Comparison of ENCODE assay signal across 10 cellular contexts in genomic region chr11:34339149-34340064, GRCh38. TPM values are rescaled to one million over a fixed set of nuclear protein-coding genes. Genes with fewer than 3 reads are reported as not detected.
A peak's percentile ranks its signal among the peaks of the same experiment; 100 is the strongest.
DNase-seq lines count a peak whose midpoint lies in the region; ATAC-seq lines count a peak whose summit lies in the region.
"Had no signal": no experiment of that assay in that cellular context is flagged by ENCODE, and none has a peak within 500 bp of the region (broad histone marks: within the 10 kb centered on the region; RNA-seq: fewer than 3 reads in every experiment).

No MANE protein-coding gene starts in this region.

- H3K36me3 Mint-ChIP-seq in activated CD8-positive, alpha-beta T cell treated with anti-CD3 and anti-CD28 coated beads, Interleukin-2, amount 10 ng/mL, durations not matched to agents 7 days and 5 days (ENCODE audit: low read depth), result no peaks in the 10 kb centered on the region

- H3K4me1 Mint-ChIP-seq in activated CD8-positive, alpha-beta T cell treated with anti-CD3 and anti-CD28 coated beads, Interleukin-2, amount 10 ng/mL, durations not matched to agents 7 days and 5 days (ENCODE audit: low read depth), result peaks cover 27% of the 10 kb centered on the region

- POLR2A ChIA-PET in activated CD8-positive, alpha-beta T cell treated with anti-CD3 and anti-CD28 coated beads, Interleukin-2, amount 10 ng/mL, durations not matched to agents 7 days and 5 days (lab: Charles Lee), result no interaction called here

- peaks cover 6% of the 10 kb centered on the region for H3K27me3 Mint-ChIP-seq in activated CD8-positive, alpha-beta T cell treated with anti-CD3 and anti-CD28 coated beads, Interleukin-2, amount 10 ng/mL, durations not matched to agents 7 days and 5 days (ENCODE audit: low read depth)
- H3K27me3 Mint-ChIP-seq: stimulated activated naive CD8-positive, alpha-beta T cell treated with anti-CD3 and anti-CD28 coated beads, Interleukin-15, Interleukin-2, amounts not matched to agents 100 ng/mL and 50 ng/mL, for 24 hours had no signal

- CTCF ChIA-PET in activated CD8-positive, alpha-beta T cell treated with anti-CD3 and anti-CD28 coated beads, Interleukin-2, amount 10 ng/mL, durations not matched to agents 7 days and 5 days (lab: Charles Lee), result interaction anchor here (1.1 kb wide), 1 partner anchor 165 kb away, joined by 6 read pairs; no protein-coding TSS in a partner anchor

- ATAC-seq in GM19438 (IDR thresholded peaks at IDR 0.05; ENCODE audit: low read depth, unreplicated experiment), result peak; percentile 90
- peak; percentile 77 for ATAC-seq in HG03521 (IDR thresholded peaks at IDR 0.05; ENCODE audit: unreplicated experiment)
- ATAC-seq in activated CD8-positive, alpha-beta T cell treated with anti-CD3 and anti-CD28 coated beads, Interleukin-2, amount 10 ng/mL, durations not matched to agents 7 days and 5 days, result peak; percentile 49

- peak overlapping the region; percentile 3 for H3K27ac Mint-ChIP-seq in activated CD8-positive, alpha-beta T cell treated with anti-CD3 and anti-CD28 coated beads, Interleukin-2, amount 10 ng/mL, durations not matched to agents 7 days and 5 days
- H3K27ac Mint-ChIP-seq: stimulated activated naive CD8-positive, alpha-beta T cell treated with anti-CD3 and anti-CD28 coated beads, Interleukin-15, Interleukin-2, amounts not matched to agents 100 ng/mL and 50 ng/mL, for 24 hours had no signal

- H3K9me3 Mint-ChIP-seq in activated CD8-positive, alpha-beta T cell treated with anti-CD3 and anti-CD28 coated beads, Interleukin-2, amount 10 ng/mL, durations not matched to agents 7 days and 5 days (ENCODE audit: insufficient read depth), result no peaks in the 10 kb centered on the region
- H3K9me3 Mint-ChIP-seq: stimulated activated naive CD8-positive, alpha-beta T cell treated with anti-CD3 and anti-CD28 coated beads, Interleukin-15, Interleukin-2, amounts not matched to agents 100 ng/mL and 50 ng/mL, for 24 hours had no signal

- DNase-seq in AML-193 (lab: John Stamatoyannopoulos, UW) (peak; percentile 66 to 77), D341Med (ENCODE audit: low spot score) (no peak), A172 (ENCODE audit: low spot score) (no peak), RKO (ENCODE audit: low spot score) (no peak)
- peak; percentile 45 for DNase-seq in activated CD8-positive, alpha-beta T cell treated with anti-CD3 and anti-CD28 coated beads, Interleukin-2, amount 10 ng/mL, durations not matched to agents 7 days and 5 days
- no peak for DNase-seq in activated CD4-positive, alpha-beta T cell treated with anti-CD3 and anti-CD28 coated beads, Interleukin-2, amount 50 U/mL, for 1 hour
- DNase-seq: H7 had no signal

- H3K4me3 Mint-ChIP-seq in activated CD8-positive, alpha-beta T cell treated with anti-CD3 and anti-CD28 coated beads, Interleukin-2, amount 10 ng/mL, durations not matched to agents 7 days and 5 days, result no peak overlapping the region
- H3K4me3 Mint-ChIP-seq: stimulated activated naive CD8-positive, alpha-beta T cell treated with anti-CD3 and anti-CD28 coated beads, Interleukin-15, Interleukin-2, amounts not matched to agents 100 ng/mL and 50 ng/mL, for 24 hours had no signal

RNA-seq across cellular contexts. Expression of gene ABTB2, which starts 18.4 kb away (rescaled TPM):
- total RNA-seq in activated CD8-positive, alpha-beta T cell treated with anti-CD3 and anti-CD28 coated beads, Interleukin-2, amount 10 ng/mL, durations not matched to agents 7 days and 5 days, result under 1 TPM; 0.97 TPM
- total RNA-seq in A172 (2014; rRNA removed; shearing (Covaris generic)), result 0.72 and 0.93 TPM in 2 replicates

Comparison
In these comparisons a context has a peak if more than half of its experiments do, and no peak if none do; other contexts are left out.
1. DNase-seq: peak in AML-193 (2 of 2) and activated CD8-positive, alpha-beta T cell treated with anti-CD3 and anti-CD28 coated beads, Interleukin-2, amount 10 ng/mL, durations not matched to agents 7 days and 5 days (single experiment); none in D341Med (single experiment), activated CD4-positive, alpha-beta T cell treated with anti-CD3 and anti-CD28 coated beads, Interleukin-2, amount 50 U/mL, for 1 hour (single experiment), A172 (single experiment) and RKO (single experiment).
2. Peak in every context shown above with its lines, with median percentiles within 50 percentile points of each other: ATAC-seq.